ENCODE assay signal across 11 cellular contexts in genomic region chr12:106114084-106115068, GRCh38. TPM values are rescaled to one million over a fixed set of nuclear protein-coding genes. Genes with fewer than 3 reads are reported as not detected.
A peak's percentile ranks its signal among the peaks of the same experiment; 100 is the strongest.
DNase-seq lines count a peak whose midpoint lies in the region; ATAC-seq and TF ChIP-seq lines count a peak whose summit lies in the region.
"Had no signal": no experiment of that assay in that cellular context is flagged by ENCODE, and none has a peak within 500 bp of the region (broad histone marks: within the 10 kb centered on the region; RNA-seq: fewer than 3 reads in every experiment).

No MANE protein-coding gene starts in this region.

- TF ChIP-seq POLR2A in gastrocnemius medialis (IDR thresholded peaks at IDR 0.05) = peak in 1 of 2 donors; percentile 58

- H3K4me3 Mint-ChIP-seq in stimulated activated naive CD8-positive, alpha-beta T cell treated with anti-CD3 and anti-CD28 coated beads, Interleukin-15, amount 100 ng/mL, for 72 hours = no peak overlapping the region

- H3K27ac Mint-ChIP-seq in stimulated activated naive CD8-positive, alpha-beta T cell treated with anti-CD3 and anti-CD28 coated beads, Interleukin-15, amount 100 ng/mL, for 72 hours = no peak overlapping the region

- intact Hi-C loops in left cardiac atrium (cut with DNase I) = no loop called here
- intact Hi-C loops in gastrocnemius medialis (cut with DNase I; ENCODE audit: low total_unique reads) = loop anchor here (1.0 kb wide), 1 partner anchor 9 kb away; no protein-coding TSS in a partner anchor

- DNase-seq in HT1080 (ENCODE audit: low read depth) (peak; percentile 21), SW480 (ENCODE audit: low spot score) (peak; percentile 64), left cardiac atrium (no peak), gastrocnemius medialis (peak; percentile 78 to 84), NCI-H1930 (lab: John Stamatoyannopoulos, UW) (no peak), cerebellar cortex (ENCODE audit: low spot score) (no peak)
- DNase-seq in stimulated activated naive CD8-positive, alpha-beta T cell treated with anti-CD3 and anti-CD28 coated beads, Interleukin-15, amount 100 ng/mL, for 72 hours = no peak
- DNase-seq: activated CD4-positive, alpha-beta T cell treated with anti-CD3 and anti-CD28 coated beads, Interleukin-2, amount 50 U/mL, for 4 hours; adrenal gland; mucosa of descending colon had no signal

- H3K27me3 Mint-ChIP-seq in stimulated activated naive CD8-positive, alpha-beta T cell treated with anti-CD3 and anti-CD28 coated beads, Interleukin-15, amount 100 ng/mL, for 72 hours = peaks cover 79% of the 10 kb centered on the region

- in situ Hi-C loops in gastrocnemius medialis (cut with MboI; ENCODE audit: low sequenced_read_pairs in 4 of 4) = no loop called here

- H3K4me1 Mint-ChIP-seq in stimulated activated naive CD8-positive, alpha-beta T cell treated with anti-CD3 and anti-CD28 coated beads, Interleukin-15, amount 100 ng/mL, for 72 hours = peaks cover 18% of the 10 kb centered on the region

- peak; percentile 58 to 63 for ATAC-seq in left cardiac atrium
- peak; percentile 80 to 91 for ATAC-seq in gastrocnemius medialis
- no peak for ATAC-seq in GM18511 (IDR thresholded peaks at IDR 0.05; ENCODE audit: unreplicated experiment)
- ATAC-seq in stimulated activated naive CD8-positive, alpha-beta T cell treated with anti-CD3 and anti-CD28 coated beads, Interleukin-15, amount 100 ng/mL, for 72 hours = no peak
- ATAC-seq: mucosa of descending colon had no signal

- no peaks in the 10 kb centered on the region for H3K36me3 ChIP-seq in gastrocnemius medialis
- H3K36me3 ChIP-seq: adrenal gland had no signal

- peak overlapping the region; percentile 80 to 93 (median 84) for H3K27ac ChIP-seq in gastrocnemius medialis

- H3K4me1 ChIP-seq in gastrocnemius medialis = peaks cover 73 to 91% of the 10 kb centered on the region in 2 donors

- H3K9me3 Mint-ChIP-seq in stimulated activated naive CD8-positive, alpha-beta T cell treated with anti-CD3 and anti-CD28 coated beads, Interleukin-15, amount 100 ng/mL, for 72 hours = no peaks in the 10 kb centered on the region

- TF ChIP-seq CTCF in gastrocnemius medialis (IDR thresholded peaks at IDR 0.05 in 4 of 5, conservative IDR thresholded peaks at IDR 0.05 in 1 of 5) = no peak

- no peaks in the 10 kb centered on the region for H3K9me3 ChIP-seq in gastrocnemius medialis
- H3K9me3 ChIP-seq: adrenal gland, mucosa of descending colon had no signal

- no peak overlapping the region for H3K4me3 ChIP-seq in gastrocnemius medialis
- H3K4me3 ChIP-seq: adrenal gland, mucosa of descending colon had no signal

- H3K27me3 ChIP-seq in gastrocnemius medialis = no peaks in the 10 kb centered on the region
- H3K27me3 ChIP-seq: adrenal gland had no signal

RNA-seq across cellular contexts. Expression of gene NUAK1, which starts 24.4 kb away (rescaled TPM):
- total RNA-seq in HT1080 (2014; rRNA removed; shearing (Covaris generic)) = 7.5 and 10.7 TPM in 2 replicates
- polyA plus RNA-seq in HT1080 (2015; cell fraction: cytosol; rRNA removed) = 5.2 and 7.5 TPM in 2 replicates
- polyA plus RNA-seq in HT1080 (2015; cell fraction: nucleus; rRNA removed) = 6.8 and 8.2 TPM in 2 replicates
- total RNA-seq in left cardiac atrium (10 to 100 TPM; 20.4 to 40.1 TPM), gastrocnemius medialis (10 to 100 TPM; 18.9 to 34.5 (median 29.1) TPM)

Comparison
In these comparisons a context has a peak if more than half of its experiments do, and no peak if none do; other contexts are left out.
1. DNase-seq: peak in HT1080 (single experiment), SW480 (single experiment) and gastrocnemius medialis (2 of 2); none in left cardiac atrium (single experiment), NCI-H1930 (0 of 2), cerebellar cortex (single experiment) and stimulated activated naive CD8-positive, alpha-beta T cell treated with anti-CD3 and anti-CD28 coated beads, Interleukin-15, amount 100 ng/mL, for 72 hours (0 of 2).
2. ATAC-seq: peak in left cardiac atrium (2 of 2) and gastrocnemius medialis (2 of 2); none in GM18511 (single experiment) and stimulated activated naive CD8-positive, alpha-beta T cell treated with anti-CD3 and anti-CD28 coated beads, Interleukin-15, amount 100 ng/mL, for 72 hours (single experiment).